ENCODE assay signal across 8 cellular contexts in the genomic region with DNA sequence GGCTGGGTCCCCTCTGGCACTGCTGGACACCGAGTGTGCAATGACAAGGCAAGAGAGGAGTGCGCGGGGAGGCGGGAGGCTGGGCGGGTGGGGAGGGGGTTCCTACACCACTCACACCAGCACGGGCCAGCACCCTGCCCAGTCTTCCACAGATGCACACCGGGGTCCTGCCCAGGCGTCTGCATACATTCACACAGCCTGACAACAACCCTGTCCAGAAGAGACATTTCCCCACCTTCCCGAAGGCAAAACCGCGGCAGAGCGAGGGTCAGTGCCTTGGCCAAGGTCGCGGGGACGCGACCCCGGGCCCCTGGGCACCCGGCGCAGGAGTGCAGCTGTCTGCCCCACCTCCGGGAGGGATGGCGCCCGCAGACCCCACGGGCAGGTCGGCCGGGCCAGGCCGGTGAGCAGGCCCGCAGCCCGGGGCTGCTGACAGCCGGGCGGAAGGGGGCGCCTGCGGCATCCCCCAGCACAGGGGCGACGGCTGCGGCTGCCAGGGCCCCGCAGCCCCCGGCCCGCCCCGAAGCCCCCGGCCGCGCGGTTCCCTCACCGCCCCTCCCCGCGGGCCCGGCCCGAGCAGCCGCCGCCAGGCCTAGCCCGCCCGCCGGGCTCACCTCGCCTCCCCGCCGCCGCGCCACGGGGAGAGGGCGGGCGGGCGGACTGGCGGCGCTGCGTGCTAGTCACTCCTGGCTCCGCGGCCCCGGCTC. TPM values are rescaled to one million over a fixed set of nuclear protein-coding genes. Genes with fewer than 3 reads are reported as not detected.
A peak's percentile ranks its signal among the peaks of the same experiment; 100 is the strongest.
DNase-seq lines count a peak whose midpoint lies in the region; ATAC-seq and TF ChIP-seq lines count a peak whose summit lies in the region.

No MANE protein-coding gene starts in this region.

- TF ChIP-seq CTCF in SU-DHL-6 (IDR thresholded peaks at IDR 0.05; ENCODE audit: insufficient read depth, low read length, poor library complexity, severe bottlenecking): no peak

- H3K9me2 ChIP-seq in SU-DHL-6 (replicated peaks; ENCODE audit: insufficient read depth, low read length): no peaks in the 10 kb centered on the region

- H3K4me3 Mint-ChIP-seq in CD8-positive, alpha-beta memory T cell: peak overlapping the region; percentile 81 to 99 (median 89)
- H3K4me3 Mint-ChIP-seq in naive B cell: peak overlapping the region; percentile 87 to 95 (median 92)

- 0 out of 2 replicates have a peak, but pooled peaks cover 9% of the 10 kb centered on the region for H4K20me1 ChIP-seq in SU-DHL-6 (ENCODE audit: low read depth, low read length)

- DNase-seq in CD8-positive, alpha-beta memory T cell: peak in 1 of 5 donors; percentile 54
- DNase-seq in epithelial cell of prostate (ENCODE audit: low read depth, low spot score): no peak
- no peak for DNase-seq in naive B cell
- DNase-seq in inferior parietal cortex (ENCODE audit: extremely low spot score): no peak
- no peak for DNase-seq in SIG-M5 treated with dmso at 0.1 percent for 504 hours (lab: John Stamatoyannopoulos, UW; ENCODE audit: unreplicated experiment)

- H3K27ac Mint-ChIP-seq in CD8-positive, alpha-beta memory T cell: peak overlapping the region in 7 of 8 donors; percentile 80 to 100 (median 91)
- H3K27ac Mint-ChIP-seq in naive B cell: peak overlapping the region in 4 of 6 donors; percentile 73 to 98 (median 90)

- H3K27me3 ChIP-seq in CD8-positive, alpha-beta memory T cell (ENCODE audit: insufficient read depth, low read length, poor library complexity, severe bottlenecking): no peaks in the 10 kb centered on the region
- no peaks in the 10 kb centered on the region for H3K27me3 ChIP-seq in SU-DHL-6 (ENCODE audit: low read length)

- peaks cover 0 to 1% of the 10 kb centered on the region in 2 donors for H3K27me3 Mint-ChIP-seq in CD8-positive, alpha-beta memory T cell
- H3K27me3 Mint-ChIP-seq in naive B cell: no peaks in the 10 kb centered on the region

- peaks cover 7% of the 10 kb centered on the region for H3F3A ChIP-seq in SU-DHL-6 (ENCODE audit: insufficient read depth)

- H3K9ac ChIP-seq in SU-DHL-6 (ENCODE audit: low read length): peak overlapping the region; percentile 65

- H3K9me3 ChIP-seq in CD8-positive, alpha-beta memory T cell (ENCODE audit: low read length): no peaks in the 10 kb centered on the region
- H3K9me3 ChIP-seq in SU-DHL-6 (ENCODE audit: insufficient read depth, low read length): no peaks in the 10 kb centered on the region

- H3K79me2 ChIP-seq in SU-DHL-6 (ENCODE audit: insufficient read depth, low read length): peaks cover 51% of the 10 kb centered on the region

- H3K27ac ChIP-seq in CD8-positive, alpha-beta memory T cell (ENCODE audit: low read depth, low read length): peak overlapping the region; percentile 33
- H3K27ac ChIP-seq in SU-DHL-6 (ENCODE audit: low read depth, low read length) (no peak overlapping the region), epithelial cell of prostate (peak overlapping the region; percentile 49)

- H3K4me1 ChIP-seq in CD8-positive, alpha-beta memory T cell (ENCODE audit: insufficient read depth, low read length): peaks cover 29% of the 10 kb centered on the region

- ATAC-seq in GM19025 (IDR thresholded peaks at IDR 0.05; ENCODE audit: low read depth, unreplicated experiment) (peak; percentile 39), HG03097 (IDR thresholded peaks at IDR 0.05; ENCODE audit: low FRiP score, unreplicated experiment) (peak; percentile 27), naive B cell (ENCODE audit: low read depth in 2 of 2) (peak; percentile 22 to 26)

- POLR2A ChIA-PET in CD8-positive, alpha-beta memory T cell (lab: Charles Lee): no interaction called here

- no peak overlapping the region for H2AFZ ChIP-seq in SU-DHL-6 (ENCODE audit: low read depth, low read length, severe bottlenecking)

- peak overlapping the region; percentile 72 for H3K4me2 ChIP-seq in SU-DHL-6 (ENCODE audit: low read depth, low read length, poor library complexity, severe bottlenecking)

- CTCF ChIA-PET in CD8-positive, alpha-beta memory T cell (lab: Charles Lee): interaction anchor here (0.9 to 9.2 kb wide), 2 partner anchors 23 to 35 kb away, joined by 3 to 133 read pairs; no protein-coding TSS in a partner anchor

- peaks cover 40 to 80% (median 58%) of the 10 kb centered on the region in 3 donors for H3K4me1 Mint-ChIP-seq in CD8-positive, alpha-beta memory T cell
- H3K4me1 Mint-ChIP-seq in naive B cell: peaks cover 34 to 47% (median 45%) of the 10 kb centered on the region in 3 donors

- no peaks in the 10 kb centered on the region for H3K9me3 Mint-ChIP-seq in CD8-positive, alpha-beta memory T cell
- no peaks in the 10 kb centered on the region for H3K9me3 Mint-ChIP-seq in naive B cell

- peak overlapping the region; percentile 58 for H3K4me3 ChIP-seq in CD8-positive, alpha-beta memory T cell (ENCODE audit: low read length)
- peak overlapping the region; percentile 91 for H3K4me3 ChIP-seq in SU-DHL-6 (ENCODE audit: insufficient read depth, low read length, poor library complexity, severe bottlenecking)

- H3K36me3 Mint-ChIP-seq in CD8-positive, alpha-beta memory T cell: peaks cover 1 to 21% (median 4%) of the 10 kb centered on the region in 3 donors
- no peaks in the 10 kb centered on the region for H3K36me3 Mint-ChIP-seq in naive B cell

- H3K36me3 ChIP-seq in CD8-positive, alpha-beta memory T cell (ENCODE audit: insufficient read depth, low read length): no peaks in the 10 kb centered on the region
- H3K36me3 ChIP-seq in SU-DHL-6 (ENCODE audit: low read length): no peaks in the 10 kb centered on the region

RNA-seq across cellular contexts. Expression of a gene that starts 0.5 kb away (rescaled TPM):
- total RNA-seq in CD8-positive, alpha-beta memory T cell: 10 to 100 TPM; 44.3 to 46.2 TPM
- 34.9 TPM for polyA plus RNA-seq in CD8-positive, alpha-beta memory T cell
- polyA plus RNA-seq in naive B cell (ENCODE audit: low read depth in 6 of 6): 10 to 100 TPM; 14.5 to 29.2 (median 23.2) TPM
